18 cellular contexts compared by ENCODE assay signal in the genomic region with DNA sequence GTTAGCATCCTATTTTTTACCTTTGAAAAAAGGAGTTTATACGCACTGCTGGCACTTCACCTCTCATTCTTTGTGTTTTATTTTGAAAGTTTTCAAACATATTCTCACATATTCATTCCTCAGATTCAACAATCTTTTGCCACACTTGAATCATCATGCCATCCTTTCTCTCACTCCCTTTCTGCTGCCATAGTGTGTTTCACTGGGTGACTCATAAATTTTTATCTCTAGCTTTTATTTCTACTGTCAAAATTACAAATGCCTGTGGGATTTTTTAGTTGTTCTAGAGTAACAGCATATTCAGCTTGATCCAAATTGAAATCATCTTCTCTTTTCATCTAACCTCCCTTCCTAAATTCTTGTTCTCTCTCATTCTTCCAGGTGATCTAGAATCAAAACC. TPM values are rescaled to one million over a fixed set of nuclear protein-coding genes. Genes with fewer than 3 reads are reported as not detected.
DNase-seq lines count a peak whose midpoint lies in the region; ATAC-seq, FAIRE-seq and TF ChIP-seq lines count a peak whose summit lies in the region.
"Had no signal": no experiment of that assay in that cellular context is flagged by ENCODE, and none has a peak within 500 bp of the region (broad histone marks: within the 10 kb centered on the region; RNA-seq: fewer than 3 reads in every experiment).

No MANE protein-coding gene starts in this region.

- no peak overlapping the region for H3K4me3 ChIP-seq in astrocyte (ENCODE audit: insufficient read depth, low read depth, low read length)
- H3K4me3 ChIP-seq: BLaER1, MG63, Peyer's patch had no signal

- no peaks in the 10 kb centered on the region for H3K27me3 ChIP-seq in astrocyte (ENCODE audit: insufficient read depth, low read length)
- H3K27me3 ChIP-seq: BLaER1, MG63, Peyer's patch had no signal

- H3K36me3 ChIP-seq in astrocyte (ENCODE audit: insufficient read depth, low read length) = peaks cover 4% of the 10 kb centered on the region
- H3K36me3 ChIP-seq: MG63 had no signal

- H3K9me3 Mint-ChIP-seq in astrocyte (ENCODE audit: unreplicated experiment) (no peaks in the 10 kb centered on the region), natural killer cell (no peaks in the 10 kb centered on the region)

- H3K27me3 Mint-ChIP-seq in astrocyte (ENCODE audit: low read depth, unreplicated experiment) (no peaks in the 10 kb centered on the region), natural killer cell (ENCODE audit: low read depth in 2 of 2) (no peaks in the 10 kb centered on the region)

- H3K79me2 ChIP-seq in astrocyte (ENCODE audit: insufficient read depth, low read length) = no peaks in the 10 kb centered on the region

- DNase-seq in AG20443 (ENCODE audit: low spot score) = peak; percentile 39
- DNase-seq in HS-5 (ENCODE audit: low read depth) = peak; percentile 19
- DNase-seq in astrocyte (ENCODE audit: low read depth) = peak; percentile 45
- peak; percentile 26 for DNase-seq in hepatic stellate cell (ENCODE audit: low spot score)
- DNase-seq in epidermal melanocyte (ENCODE audit: insufficient read length, low spot score) = no peak
- no peak for DNase-seq in activated gamma-delta T cell (lab: John Stamatoyannopoulos, UW)
- no peak for DNase-seq in natural killer cell
- no peak for DNase-seq in NCI-H2029 treated with DMSO at 0.1 percent for 48 hours (lab: John Stamatoyannopoulos, UW)
- DNase-seq: effector CD4-positive, alpha-beta T cell; left cardiac atrium; MG63; NCI-H2029; Peyer's patch; posterior cingulate gyrus; substantia nigra; T-helper 1 cell had no signal

- ATAC-seq in natural killer cell = no peak
- ATAC-seq: activated CD4-positive, CD25-positive, alpha-beta regulatory T cell treated with anti-CD3 and anti-CD28 coated beads, Interleukin-2, amount 50 U/mL, for 24 hours had no signal

- no peak overlapping the region for H3K4me3 Mint-ChIP-seq in astrocyte (ENCODE audit: unreplicated experiment)
- no peak overlapping the region for H3K4me3 Mint-ChIP-seq in natural killer cell

- H3K27ac Mint-ChIP-seq in astrocyte (ENCODE audit: unreplicated experiment) (no peak overlapping the region), natural killer cell (no peak overlapping the region)

- H2AFZ ChIP-seq in astrocyte (ENCODE audit: low read depth, low read length) = no peak overlapping the region

- intact Hi-C loops in natural killer cell (cut with micrococcal nuclease) = no loop called here

- no peaks in the 10 kb centered on the region for H3K4me1 ChIP-seq in astrocyte (ENCODE audit: insufficient read depth, low read length)
- H3K4me1 ChIP-seq: BLaER1, Peyer's patch had no signal

- H3K27ac ChIP-seq in astrocyte (ENCODE audit: low read depth, low read length) = no peak overlapping the region
- H3K27ac ChIP-seq: BLaER1, Peyer's patch had no signal

- no peak for TF ChIP-seq CTCF in astrocyte (IDR thresholded peaks at IDR 0.05; ENCODE audit: insufficient read depth, low read depth, low read length)
- no peak for TF ChIP-seq CTCF in natural killer cell (IDR thresholded peaks at IDR 0.05)

- no peaks in the 10 kb centered on the region for H3K36me3 Mint-ChIP-seq in astrocyte (ENCODE audit: low read depth, unreplicated experiment)
- no peaks in the 10 kb centered on the region for H3K36me3 Mint-ChIP-seq in natural killer cell

- no peaks in the 10 kb centered on the region for H3K9me3 ChIP-seq in astrocyte (ENCODE audit: insufficient read depth, low read depth, low read length)
- H3K9me3 ChIP-seq: BLaER1, MG63, Peyer's patch had no signal

- no peak overlapping the region for H3K9ac ChIP-seq in astrocyte (ENCODE audit: low read length)
- H3K9ac ChIP-seq: BLaER1 had no signal

- FAIRE-seq in astrocyte (lab: Jason Lieb, UNC) = peak; percentile 76

- no peak overlapping the region for H3K4me2 ChIP-seq in astrocyte (ENCODE audit: low read length)
- H3K4me2 ChIP-seq: BLaER1 had no signal

- peaks cover 7% of the 10 kb centered on the region for H3K4me1 Mint-ChIP-seq in astrocyte (ENCODE audit: low read depth, unreplicated experiment)
- H3K4me1 Mint-ChIP-seq in natural killer cell = no peaks in the 10 kb centered on the region

- no peaks in the 10 kb centered on the region for H4K20me1 ChIP-seq in astrocyte (ENCODE audit: insufficient read depth, low read length)

RNA-seq across cellular contexts. Expression of gene MFSD8, which starts 28.0 kb away (rescaled TPM):
- total RNA-seq in astrocyte = 22.2 and 23.0 TPM in 2 replicates
- total RNA-seq in natural killer cell = 10 to 100 TPM; 25.9 to 34.0 (median 25.9) TPM

RNA-seq across cellular contexts. Expression of gene ABHD18, which starts 28.2 kb away (rescaled TPM):
- total RNA-seq in astrocyte (9.2 and 9.5 TPM in 2 replicates), natural killer cell (10 to 100 TPM; 16.0 to 21.9 (median 17.6) TPM)

RNA-seq across cellular contexts. Expression of gene PLK4, which starts 56.3 kb away (rescaled TPM):
- total RNA-seq in astrocyte (2.8 and 3.6 TPM in 2 replicates), natural killer cell (1 to 10 TPM; 3.9 to 7.3 (median 5.4) TPM)

Comparison
In these comparisons a context has a peak if more than half of its experiments do, and no peak if none do; other contexts are left out.
1. DNase-seq: peak in AG20443 (single experiment), HS-5 (single experiment), astrocyte (single experiment) and hepatic stellate cell (single experiment); none in epidermal melanocyte (single experiment), activated gamma-delta T cell (single experiment), natural killer cell (single experiment) and NCI-H2029 treated with DMSO at 0.1 percent for 48 hours (single experiment).